In the genomic region with DNA sequence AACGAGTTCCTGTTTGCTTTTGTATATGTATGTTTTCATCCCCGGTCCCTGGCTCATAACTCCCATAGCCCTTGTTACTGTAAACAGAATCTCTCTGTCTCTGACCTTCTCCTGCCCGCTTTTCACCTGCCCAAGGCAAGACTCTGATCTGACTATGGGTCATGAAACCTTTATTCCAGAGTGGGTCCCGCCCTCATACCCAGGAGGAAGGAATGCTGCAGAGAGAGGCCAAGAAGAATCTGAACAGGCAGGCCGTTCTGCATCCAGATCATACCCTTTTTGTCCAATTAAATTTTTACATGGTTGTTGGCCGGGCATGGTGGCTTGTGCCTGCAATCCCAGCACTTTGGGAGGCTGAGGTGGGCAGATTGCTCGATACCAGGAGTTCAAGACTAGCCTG, we compare ENCODE assay signal across 18 cellular contexts. TPM values are rescaled to one million over a fixed set of nuclear protein-coding genes. Genes with fewer than 3 reads are reported as not detected.
DNase-seq lines count a peak whose midpoint lies in the region; ATAC-seq and TF ChIP-seq lines count a peak whose summit lies in the region.
"Had no signal": no experiment of that assay in that cellular context is flagged by ENCODE, and none has a peak within 500 bp of the region (broad histone marks: within the 10 kb centered on the region; RNA-seq: fewer than 3 reads in every experiment).

No MANE protein-coding gene starts in this region.

- H3K9ac ChIP-seq in mammary epithelial cell (ENCODE audit: insufficient read depth, low read length) (no peak overlapping the region), trophoblast cell (ENCODE audit: low read length) (no peak overlapping the region)
- H3K9ac ChIP-seq: BLaER1, GM23248 had no signal

- H4K8ac ChIP-seq in trophoblast cell (ENCODE audit: low read depth, low read length): no peak overlapping the region

- in situ Hi-C loops in T47D (cut with HindIII; ENCODE audit: low pct_unique_long_range_greater_than_20kb, low sequenced_read_pairs): no loop called here
- in situ Hi-C loops in mammary epithelial cell (cut with MboI; ENCODE audit: low sequenced_read_pairs in 2 of 2): no loop called here
- in situ Hi-C loops in GM13977 (cut with MboI; ENCODE audit: low pct_unique_long_range_greater_than_20kb, low sequenced_read_pairs, unreplicated experiment): no loop called here

- intact Hi-C loops in mammary epithelial cell (cut with micrococcal nuclease): no loop called here

- H4K20me1 ChIP-seq in mammary epithelial cell (ENCODE audit: insufficient read depth, low read length): no peaks in the 10 kb centered on the region
- H4K20me1 ChIP-seq: BLaER1 had no signal

- no peaks in the 10 kb centered on the region for H3K36me3 ChIP-seq in mammary epithelial cell (ENCODE audit: insufficient read depth, low read length)
- H3K36me3 ChIP-seq in trophoblast cell (ENCODE audit: control insufficient read depth in 1 of 2, insufficient read depth in 2 of 2, low read length in 2 of 2): no peaks in the 10 kb centered on the region
- H3K36me3 ChIP-seq: BLaER1 had no signal

- H3K27me3 ChIP-seq in mammary epithelial cell (ENCODE audit: insufficient read depth, low read length) (no peaks in the 10 kb centered on the region), trophoblast cell (ENCODE audit: insufficient read depth, low read length) (no peaks in the 10 kb centered on the region)
- H3K27me3 ChIP-seq: BLaER1 had no signal

- no peak overlapping the region for H4K12ac ChIP-seq in trophoblast cell (ENCODE audit: low read depth, low read length)

- H3K79me2 ChIP-seq in mammary epithelial cell (ENCODE audit: insufficient read depth, low read length) (no peaks in the 10 kb centered on the region), trophoblast cell (ENCODE audit: control insufficient read depth, insufficient read depth, low read length, poor library complexity) (peaks cover 2% of the 10 kb centered on the region)

- dilution Hi-C loops in mammary epithelial cell (cut with HindIII; ENCODE audit: low sequenced_read_pairs): no loop called here

- CTCF ChIA-PET in mammary epithelial cell (lab: Charles Lee; ENCODE audit: low non-redundant PET): no interaction called here

- H3K27ac Mint-ChIP-seq in chondrocyte (ENCODE audit: unreplicated experiment): no peak overlapping the region
- H3K27ac Mint-ChIP-seq: B cell; CD8-positive, alpha-beta T cell had no signal

- H4K91ac ChIP-seq in trophoblast cell (ENCODE audit: low read depth, low read length): no peak overlapping the region

- H3K4ac ChIP-seq in trophoblast cell (ENCODE audit: low read depth, low read length): no peak overlapping the region

- no TSS peak for BruUV-seq in mammary epithelial cell (replicated peaks; lab: Mats Ljungman, UMichigan)

- H2AK5ac ChIP-seq in trophoblast cell (ENCODE audit: low read length): no peak overlapping the region

- H3K18ac ChIP-seq in trophoblast cell (ENCODE audit: low read length): no peak overlapping the region

- H3K79me1 ChIP-seq in trophoblast cell (ENCODE audit: low read length): peaks cover 6% of the 10 kb centered on the region

- H2BK5ac ChIP-seq in trophoblast cell (ENCODE audit: low read depth, low read length, poor library complexity): no peak overlapping the region

- no peaks in the 10 kb centered on the region for H3K9me3 Mint-ChIP-seq in chondrocyte (ENCODE audit: low read depth)
- H3K9me3 Mint-ChIP-seq: CD8-positive, alpha-beta T cell; H9 had no signal

- H3K4me2 ChIP-seq in mammary epithelial cell (ENCODE audit: insufficient read depth, low read depth, low read length) (no peak overlapping the region), trophoblast cell (ENCODE audit: low read length) (no peak overlapping the region)

- ATAC-seq in HG03354 (IDR thresholded peaks at IDR 0.05; ENCODE audit: poor library complexity, severe bottlenecking, unreplicated experiment): no peak
- ATAC-seq: CD8-positive, alpha-beta T cell; HCT116 had no signal

- H3K4me3 ChIP-seq in mammary epithelial cell (replicated peaks in 1 of 3; ENCODE audit: insufficient read depth in 1 of 3, low read depth in 2 of 3, low read length in 3 of 3) (no peak overlapping the region), trophoblast cell (ENCODE audit: low read depth, low read length) (no peak overlapping the region)
- H3K4me3 ChIP-seq: BLaER1, GM23248 had no signal

- peak; percentile 59 to 88 for DNase-seq in T47D (ENCODE audit: low read depth in 1 of 2, low spot score in 1 of 2)
- no peak for DNase-seq in mammary epithelial cell
- peak; percentile 9 for DNase-seq in chondrocyte (ENCODE audit: low spot score)
- peak; percentile 89 to 93 for DNase-seq in trophoblast cell
- DNase-seq in GM13977 (ENCODE audit: low spot score): no peak
- DNase-seq: Caco-2; CD4-positive, CD25-positive, alpha-beta regulatory T cell; CD8-positive, alpha-beta T cell; DMS153; DND-41; GM23248; H9 had no signal

- no peaks in the 10 kb centered on the region for H3K27me3 Mint-ChIP-seq in chondrocyte (ENCODE audit: low read depth)

- H3K9me3 ChIP-seq in mammary epithelial cell (replicated peaks; ENCODE audit: insufficient read depth, low read length) (no peaks in the 10 kb centered on the region), trophoblast cell (ENCODE audit: insufficient read depth, low read depth, low read length) (peaks cover 3% of the 10 kb centered on the region)
- H3K9me3 ChIP-seq: BLaER1, Caco-2 had no signal

- H3K23ac ChIP-seq in trophoblast cell (ENCODE audit: low read length): no peak overlapping the region

- no peak for TF ChIP-seq CTCF in mammary epithelial cell (conservative IDR thresholded peaks at IDR 0.05 in 1 of 2, IDR thresholded peaks at IDR 0.05 in 1 of 2; ENCODE audit: extremely low read depth in 1 of 2, insufficient read depth in 1 of 2, low read depth in 1 of 2, low read length in 2 of 2)
- no peak for TF ChIP-seq CTCF in chondrocyte (IDR thresholded peaks at IDR 0.05)
- TF ChIP-seq CTCF in GM13977 (IDR thresholded peaks at IDR 0.05; ENCODE audit: extremely low read depth, insufficient read depth, missing control alignments): no peak

- H2AFZ ChIP-seq in mammary epithelial cell (ENCODE audit: low read depth, low read length): no peak overlapping the region
- no peak overlapping the region for H2AFZ ChIP-seq in trophoblast cell (ENCODE audit: insufficient read depth, low read length, poor library complexity)
- H2AFZ ChIP-seq: GM23248 had no signal

- H3K27ac ChIP-seq in mammary epithelial cell (ENCODE audit: insufficient read depth, low read depth, low read length) (no peak overlapping the region), trophoblast cell (ENCODE audit: low read depth, low read length) (no peak overlapping the region)
- H3K27ac ChIP-seq: 22Rv1, BLaER1, C4-2B, GM23248 had no signal

- H3K14ac ChIP-seq in trophoblast cell (ENCODE audit: low read length): no peak overlapping the region

- no peaks in the 10 kb centered on the region for H3K36me3 Mint-ChIP-seq in chondrocyte (ENCODE audit: low read depth)
- H3K36me3 Mint-ChIP-seq: CD4-positive, CD25-positive, alpha-beta regulatory T cell; CD8-positive, alpha-beta T cell had no signal

- no peak overlapping the region for H2BK12ac ChIP-seq in trophoblast cell (ENCODE audit: low read length)

- H3K4me3 Mint-ChIP-seq in chondrocyte (ENCODE audit: unreplicated experiment): no peak overlapping the region
- H3K4me3 Mint-ChIP-seq: B cell; CD4-positive, CD25-positive, alpha-beta regulatory T cell; CD8-positive, alpha-beta T cell; H9 had no signal

- 63% methylated on average over 6 of the region's 7 CpGs for WGBS in mammary epithelial cell (ENCODE audit: low coverage, missing lambda C conversion rate)
- whole genome bisulfite sequencing in trophoblast cell (ENCODE audit: extremely low coverage, insufficient coverage, insufficient read length): no CpG with 5 or more reads among the region's 7 CpGs

- peaks cover 47% of the 10 kb centered on the region for H3K4me1 Mint-ChIP-seq in chondrocyte (ENCODE audit: low read depth)

- H2BK120ac ChIP-seq in trophoblast cell (ENCODE audit: insufficient read depth, low read length, poor library complexity): no peak overlapping the region

- peaks cover 26% of the 10 kb centered on the region for H3K4me1 ChIP-seq in mammary epithelial cell (ENCODE audit: insufficient read depth, low read length)
- H3K4me1 ChIP-seq in trophoblast cell (ENCODE audit: control insufficient read depth in 1 of 2, insufficient read depth in 2 of 2, low read length in 2 of 2): peaks cover 21 to 34% of the 10 kb centered on the region in 2 experiments
- H3K4me1 ChIP-seq: Caco-2 had no signal

RNA-seq across cellular contexts. Expression of a gene that starts 39.6 kb away (rescaled TPM):
- total RNA-seq in mammary epithelial cell (not detected), chondrocyte (0.37 to 0.51 TPM (median 0.49 TPM) in 3 replicates)
- not detected for polyA plus RNA-seq in mammary epithelial cell
- not detected for polyA minus RNA-seq in mammary epithelial cell
- 0.22 and 0.25 TPM in 2 replicates for polyA plus RNA-seq in trophoblast cell (2013)
- total RNA-seq: CD4-positive, CD25-positive, alpha-beta regulatory T cell; CD8-positive, alpha-beta T cell; GM23248 had no signal
- polyA plus RNA-seq: CD4-positive, CD25-positive, alpha-beta regulatory T cell; GM23248 had no signal

Comparison
In these comparisons a context has a peak if more than half of its experiments do, and no peak if none do; other contexts are left out.
1. DNase-seq: peak in T47D (2 of 2), chondrocyte (single experiment) and trophoblast cell (2 of 2); none in mammary epithelial cell (single experiment) and GM13977 (single experiment).